11 cellular contexts compared by ENCODE assay signal in genomic region chr3:143648708-143649107, GRCh38.
A peak's percentile ranks its signal among the peaks of the same experiment; 100 is the strongest.
DNase-seq lines count a peak whose midpoint lies in the region; ATAC-seq, FAIRE-seq and TF ChIP-seq lines count a peak whose summit lies in the region.
"Had no signal": no experiment of that assay in that cellular context is flagged by ENCODE, and none has a peak within 500 bp of the region (broad histone marks: within the 10 kb centered on the region; RNA-seq: fewer than 3 reads in every experiment).

No MANE protein-coding gene starts in this region.

- no peaks in the 10 kb centered on the region for H3K9me3 ChIP-seq in cardiac muscle cell (ENCODE audit: low read depth)
- no peaks in the 10 kb centered on the region for H3K9me3 ChIP-seq in heart left ventricle
- no peaks in the 10 kb centered on the region for H3K9me3 ChIP-seq in fibroblast of lung (ENCODE audit: control insufficient read depth, insufficient read depth, low read depth, low read length)

- peak; percentile 3 to 25 for DNase-seq in cardiac muscle cell (ENCODE audit: low read depth in 1 of 2, low spot score in 1 of 2)
- no peak for DNase-seq in heart left ventricle
- DNase-seq in NCI-H524 (lab: John Stamatoyannopoulos, UW) = peak; percentile 25 to 64
- DNase-seq in fibroblast of lung (ENCODE audit: low read depth in 2 of 2) = peak in 1 of 2 donors; percentile 28
- DNase-seq in urothelium cell line (ENCODE audit: low spot score) = peak; percentile 4
- DNase-seq in NCI-H187 treated with DMSO at 0.1 percent for 48 hours (lab: John Stamatoyannopoulos, UW) = no peak
- DNase-seq in NOMO-1 (lab: John Stamatoyannopoulos, UW; ENCODE audit: unreplicated experiment in 2 of 2) = no peak
- DNase-seq: activated T-cell treated with anti-CD3 and anti-CD28 coated beads, Interleukin-2, amount 50 U/mL, for 72 hours; NCI-H1105; stimulated activated CD4-positive, alpha-beta T cell treated with anti-CD3 and anti-CD28 coated beads, Interleukin-12 subunit alpha, Interleukin-12 subunit beta, amount 100 ng/mL, for 4 hours had no signal

- ATAC-seq in heart left ventricle (no peak), HG03565 (IDR thresholded peaks at IDR 0.05; ENCODE audit: unreplicated experiment) (no peak)
- ATAC-seq: activated T-cell treated with anti-CD3 and anti-CD28 coated beads, Interleukin-2, amount 50 U/mL, for 72 hours had no signal

- H2AFZ ChIP-seq in fibroblast of lung (ENCODE audit: low read length) = no peak overlapping the region

- intact Hi-C loops in heart left ventricle (cut with DNase I) = loop anchor here in 5 of 10 donors (10.0 kb wide), 7 partner anchors 204 to 604 kb away; no protein-coding TSS in a partner anchor

- peaks cover 6% of the 10 kb centered on the region for H3K4me1 ChIP-seq in cardiac muscle cell (ENCODE audit: low read depth)
- peaks cover 0 to 7% (median 0%) of the 10 kb centered on the region in 12 donors for H3K4me1 ChIP-seq in heart left ventricle
- H3K4me1 ChIP-seq in fibroblast of lung (ENCODE audit: control insufficient read depth, extremely low read depth, insufficient read depth, low read length) = no peaks in the 10 kb centered on the region

- WGBS in heart left ventricle, 4 donors = 76 to 90% (median 83%) methylated on average over 7 of the region's 7 CpGs

- H4K20me1 ChIP-seq in fibroblast of lung (ENCODE audit: control insufficient read depth, extremely low read depth, insufficient read depth, low read length) = no peaks in the 10 kb centered on the region

- H3K4me3 ChIP-seq in cardiac muscle cell = no peak overlapping the region
- no peak overlapping the region for H3K4me3 ChIP-seq in heart left ventricle
- no peak overlapping the region for H3K4me3 ChIP-seq in fibroblast of lung (replicated peaks in 1 of 4; ENCODE audit: control extremely low read depth in 1 of 4, insufficient read depth in 1 of 4, low read depth in 3 of 4, low read length in 4 of 4)

- no peak for FAIRE-seq in urothelium cell line (lab: Jason Lieb, UNC)

- H3K36me3 ChIP-seq in cardiac muscle cell (no peaks in the 10 kb centered on the region), heart left ventricle (peaks cover 0 to 11% (median 0%) of the 10 kb centered on the region in 9 donors), fibroblast of lung (ENCODE audit: control insufficient read depth, insufficient read depth, low read length) (no peaks in the 10 kb centered on the region)

- no peaks in the 10 kb centered on the region for H3K79me2 ChIP-seq in fibroblast of lung (ENCODE audit: control insufficient read depth, insufficient read depth, low read length)

- H3K9ac ChIP-seq in fibroblast of lung (ENCODE audit: insufficient read depth, low read length) = no peak overlapping the region

- peak; percentile 28 for TF ChIP-seq CTCF in cardiac muscle cell (IDR thresholded peaks at IDR 0.05; ENCODE audit: low read depth, low read length)
- TF ChIP-seq CTCF in heart left ventricle (IDR thresholded peaks at IDR 0.05) = peak in 4 of 12 donors; percentile 10 to 18 (median 12)
- peak; percentile 18 to 37 for TF ChIP-seq CTCF in fibroblast of lung (conservative IDR thresholded peaks at IDR 0.05 in 1 of 2, IDR thresholded peaks at IDR 0.05 in 1 of 2; ENCODE audit: low read depth in 1 of 2, low read length in 2 of 2)

- TF ChIP-seq POLR2A in heart left ventricle (IDR thresholded peaks at IDR 0.05) = no peak

- H3K27me3 ChIP-seq in cardiac muscle cell = no peaks in the 10 kb centered on the region
- no peaks in the 10 kb centered on the region for H3K27me3 ChIP-seq in heart left ventricle
- H3K27me3 ChIP-seq in fibroblast of lung (ENCODE audit: control insufficient read depth, insufficient read depth, low read length) = no peaks in the 10 kb centered on the region

- no peak overlapping the region for H3K4me2 ChIP-seq in fibroblast of lung (ENCODE audit: extremely low read depth, insufficient read depth, low read length)

- H3K27ac ChIP-seq in cardiac muscle cell (no peak overlapping the region), heart left ventricle (no peak overlapping the region), fibroblast of lung (ENCODE audit: insufficient read depth, low read length) (no peak overlapping the region)

Comparison
In these comparisons a context has a peak if more than half of its experiments do, and no peak if none do; other contexts are left out.
1. DNase-seq: peak in cardiac muscle cell (2 of 2), NCI-H524 (2 of 2) and urothelium cell line (single experiment); none in heart left ventricle (0 of 5), NCI-H187 treated with DMSO at 0.1 percent for 48 hours (single experiment) and NOMO-1 (0 of 2).